Comparison of ENCODE assay signal across 11 cellular contexts in the genomic region with DNA sequence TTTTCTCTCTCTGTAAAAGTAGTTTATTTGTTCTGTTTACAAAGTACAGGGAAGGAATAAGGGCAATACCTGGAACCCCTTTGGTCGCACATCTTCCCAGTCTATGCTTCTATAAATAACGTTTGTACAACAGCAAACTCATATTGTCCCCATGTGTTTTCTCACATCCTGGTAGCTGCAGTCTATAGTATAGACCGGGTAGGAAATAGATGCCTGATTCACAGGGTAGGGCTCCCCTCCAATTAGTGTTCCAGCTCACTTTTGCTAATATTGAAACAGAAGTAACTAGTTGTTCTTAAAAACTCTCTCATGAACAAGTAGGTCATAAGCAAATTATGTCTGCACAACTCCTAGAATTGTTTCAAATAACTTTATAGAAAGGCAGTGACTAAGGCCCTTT. TPM values are rescaled to one million over a fixed set of nuclear protein-coding genes. Genes with fewer than 3 reads are reported as not detected.
DNase-seq lines count a peak whose midpoint lies in the region; ATAC-seq and TF ChIP-seq lines count a peak whose summit lies in the region.
"Had no signal": no experiment of that assay in that cellular context is flagged by ENCODE, and none has a peak within 500 bp of the region (broad histone marks: within the 10 kb centered on the region; RNA-seq: fewer than 3 reads in every experiment).

No MANE protein-coding gene starts in this region.

- H3K9me3 Mint-ChIP-seq in CD8-positive, alpha-beta memory T cell: no peaks in the 10 kb centered on the region
- H3K9me3 Mint-ChIP-seq in chondrocyte (ENCODE audit: low read depth): no peaks in the 10 kb centered on the region
- H3K9me3 Mint-ChIP-seq: WTC11 had no signal

- TF ChIP-seq CTCF in NB4 (IDR thresholded peaks at IDR 0.05; ENCODE audit: low read depth, low read length) (no peak), chondrocyte (IDR thresholded peaks at IDR 0.05) (no peak), parathyroid adenoma (IDR thresholded peaks at IDR 0.05) (no peak)

- peak overlapping the region; percentile 34 for H3K27ac ChIP-seq in CD8-positive, alpha-beta memory T cell (ENCODE audit: low read depth, low read length)
- peak overlapping the region; percentile 53 for H3K27ac ChIP-seq in parathyroid adenoma

- POLR2A ChIA-PET in CD8-positive, alpha-beta memory T cell (lab: Charles Lee): no interaction called here

- no peaks in the 10 kb centered on the region for H3K27me3 Mint-ChIP-seq in CD8-positive, alpha-beta memory T cell
- H3K27me3 Mint-ChIP-seq in chondrocyte (ENCODE audit: low read depth): no peaks in the 10 kb centered on the region

- no peaks in the 10 kb centered on the region for H3K27me3 ChIP-seq in CD8-positive, alpha-beta memory T cell (ENCODE audit: insufficient read depth, low read length, poor library complexity, severe bottlenecking)
- no peaks in the 10 kb centered on the region for H3K27me3 ChIP-seq in parathyroid adenoma (ENCODE audit: control insufficient read depth, insufficient read depth, low read length)

- no peak for TF ChIP-seq POLR2A in NB4 (IDR thresholded peaks at IDR 0.05; ENCODE audit: extremely low read depth, insufficient read length)

- no peak for ATAC-seq in HG03378 (IDR thresholded peaks at IDR 0.05; ENCODE audit: unreplicated experiment)
- ATAC-seq: WTC11 had no signal

- H3K9ac ChIP-seq in parathyroid adenoma: no peak overlapping the region

- H3K4me1 ChIP-seq in CD8-positive, alpha-beta memory T cell (ENCODE audit: insufficient read depth, low read length): peaks cover 50% of the 10 kb centered on the region
- H3K4me1 ChIP-seq in parathyroid adenoma: peaks cover 15% of the 10 kb centered on the region

- H3K36me3 ChIP-seq in CD8-positive, alpha-beta memory T cell (ENCODE audit: insufficient read depth, low read length): no peaks in the 10 kb centered on the region
- H3K36me3 ChIP-seq in parathyroid adenoma (ENCODE audit: control insufficient read depth, insufficient read depth, low read length): no peaks in the 10 kb centered on the region

- no peaks in the 10 kb centered on the region for H3K9me3 ChIP-seq in CD8-positive, alpha-beta memory T cell (ENCODE audit: low read length)
- no peaks in the 10 kb centered on the region for H3K9me3 ChIP-seq in parathyroid adenoma (ENCODE audit: control insufficient read depth, low read length)

- CTCF ChIA-PET in CD8-positive, alpha-beta memory T cell (lab: Charles Lee): interaction anchor here (1.7 kb wide), 1 partner anchor 8 kb away, joined by 3 read pairs; no protein-coding TSS in a partner anchor

- peaks cover 55 to 71% (median 56%) of the 10 kb centered on the region in 3 donors for H3K4me1 Mint-ChIP-seq in CD8-positive, alpha-beta memory T cell
- H3K4me1 Mint-ChIP-seq in chondrocyte (ENCODE audit: low read depth): peaks cover 51% of the 10 kb centered on the region
- H3K4me1 Mint-ChIP-seq: WTC11 had no signal

- H3K4me3 ChIP-seq in CD8-positive, alpha-beta memory T cell (ENCODE audit: low read length): no peak overlapping the region
- H3K4me3 ChIP-seq in NB4 (ENCODE audit: low read depth, low read length): peak overlapping the region; percentile 12
- no peak overlapping the region for H3K4me3 ChIP-seq in parathyroid adenoma (ENCODE audit: low read depth, low read length)

- no peak overlapping the region for H3K4me2 ChIP-seq in parathyroid adenoma (ENCODE audit: low read length)

- H3K36me3 Mint-ChIP-seq in CD8-positive, alpha-beta memory T cell: peaks cover 0 to 11% (median 4%) of the 10 kb centered on the region in 3 donors
- peaks cover 2% of the 10 kb centered on the region for H3K36me3 Mint-ChIP-seq in chondrocyte (ENCODE audit: low read depth)
- H3K36me3 Mint-ChIP-seq: WTC11 had no signal

- DNase-seq in CD8-positive, alpha-beta memory T cell: no peak
- DNase-seq in NB4 (ENCODE audit: low read depth) (no peak), chondrocyte (ENCODE audit: low spot score) (no peak), NOMO-1 (lab: John Stamatoyannopoulos, UW; ENCODE audit: unreplicated experiment in 2 of 2) (no peak), DMS53 treated with DMSO at 0.1 percent for 48 hours (lab: John Stamatoyannopoulos, UW; ENCODE audit: unreplicated experiment) (no peak), AG08395 (ENCODE audit: low spot score) (no peak)
- DNase-seq: NK-92 treated with Interleukin-12 subunit alpha and Interleukin-12 subunit beta, amount 100 ng/mL, for 24 hours; posterior cingulate gyrus had no signal

- H2AFZ ChIP-seq in parathyroid adenoma: no peak overlapping the region

- peaks cover 9% of the 10 kb centered on the region for H3K79me2 ChIP-seq in parathyroid adenoma

- peak overlapping the region in 7 of 8 donors; percentile 80 to 99 (median 95) for H3K27ac Mint-ChIP-seq in CD8-positive, alpha-beta memory T cell
- H3K27ac Mint-ChIP-seq in chondrocyte (ENCODE audit: unreplicated experiment): peak overlapping the region; percentile 96
- H3K27ac Mint-ChIP-seq: WTC11 had no signal

- peak overlapping the region in 1 of 7 donors; percentile 70 for H3K4me3 Mint-ChIP-seq in CD8-positive, alpha-beta memory T cell
- H3K4me3 Mint-ChIP-seq in chondrocyte (ENCODE audit: unreplicated experiment): no peak overlapping the region
- H3K4me3 Mint-ChIP-seq: WTC11 had no signal

RNA-seq across cellular contexts. Expression of a gene that starts 17.7 kb away (rescaled TPM):
- 10 to 100 TPM; 28.0 to 28.2 TPM for total RNA-seq in CD8-positive, alpha-beta memory T cell
- polyA plus RNA-seq in CD8-positive, alpha-beta memory T cell: 13.8 TPM
- total RNA-seq in chondrocyte: 27.4 to 34.3 TPM (median 29.0 TPM) in 3 replicates
